Comparison of ENCODE assay signal across 8 cellular contexts in the genomic region with DNA sequence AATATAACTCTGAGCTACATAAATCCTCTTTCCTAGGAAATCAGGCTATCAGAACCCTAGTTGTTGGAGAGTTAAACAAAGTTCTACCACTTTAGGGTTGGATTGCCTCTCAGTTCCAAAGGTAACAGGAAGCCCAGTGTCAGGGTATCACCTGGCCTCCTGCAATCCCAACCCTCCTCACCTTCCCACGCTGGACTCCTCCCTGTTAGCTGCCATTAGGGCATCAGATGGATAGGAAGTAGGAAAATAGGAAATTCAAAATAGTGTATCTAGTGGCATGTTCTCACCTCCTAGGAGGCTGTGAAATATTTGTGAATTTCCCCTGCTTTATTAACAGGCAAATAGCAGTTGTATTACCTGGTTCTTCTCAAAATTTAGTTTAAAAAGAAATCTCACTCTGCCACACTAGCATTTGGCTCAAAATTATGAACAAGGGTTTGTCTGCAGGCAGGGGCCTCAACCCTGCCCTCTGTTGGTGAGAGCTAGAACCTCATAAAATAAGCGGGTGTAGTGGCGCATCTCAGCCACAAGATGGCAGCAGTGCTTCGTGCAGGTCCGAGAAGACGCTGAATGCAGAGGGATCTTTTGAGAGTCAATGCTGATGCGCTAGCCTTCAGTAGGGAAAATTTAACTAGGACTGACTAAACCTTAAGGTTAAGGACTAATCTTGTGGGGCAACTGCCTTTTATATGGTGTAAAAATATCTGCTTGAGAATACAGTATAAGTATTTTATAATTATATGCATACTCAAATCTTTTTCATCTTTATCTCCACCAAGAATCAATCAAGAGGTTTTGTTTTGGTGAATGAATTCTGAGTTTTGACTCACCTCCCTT.
A peak's percentile ranks its signal among the peaks of the same experiment; 100 is the strongest.
DNase-seq lines count a peak whose midpoint lies in the region; ATAC-seq and TF ChIP-seq lines count a peak whose summit lies in the region.

No MANE protein-coding gene starts in this region.

- no peak for TF ChIP-seq EP300 in SK-N-SH (IDR thresholded peaks at IDR 0.05; ENCODE audit: borderline replicate concordance in 1 of 2, low read depth in 1 of 2, low read length in 1 of 2)

- no peak overlapping the region for H3K9ac ChIP-seq in SK-N-SH

- H3K4me2 ChIP-seq in SK-N-SH, result no peak overlapping the region

- no peaks in the 10 kb centered on the region for H3K27me3 ChIP-seq in SK-N-SH (ENCODE audit: insufficient read depth)
- no peaks in the 10 kb centered on the region for H3K27me3 ChIP-seq in vagina

- H3K9me2 ChIP-seq in SK-N-SH, result no peaks in the 10 kb centered on the region

- peak; percentile 100 for TF ChIP-seq RAD21 in SK-N-SH (IDR thresholded peaks at IDR 0.05; ENCODE audit: low read length)

- POLR2A ChIA-PET in SK-N-SH (lab: Yijun Ruan, JAX), result no interaction called here

- peak; percentile 40 for DNase-seq in NCI-H1048 (lab: John Stamatoyannopoulos, UW)
- DNase-seq in SK-N-SH, result peak; percentile 67
- DNase-seq in activated naive CD4-positive, alpha-beta T cell treated with anti-CD3 and anti-CD28 coated beads, Interleukin-2, amount 10 ng/mL, durations not matched to agents 7 days and 5 days, result peak; percentile 75
- peak; percentile 49 to 94 (median 83) for DNase-seq in head of caudate nucleus
- DNase-seq in posterior vena cava (ENCODE audit: low spot score), result peak; percentile 87
- DNase-seq in vagina (ENCODE audit: extremely low spot score in 2 of 2), result no peak

- peaks cover 3% of the 10 kb centered on the region for H3F3A ChIP-seq in SK-N-SH (replicated peaks; ENCODE audit: insufficient read depth)

- peak; percentile 60 for ATAC-seq in HG02610 (IDR thresholded peaks at IDR 0.05; ENCODE audit: unreplicated experiment)

- no peak overlapping the region for H3K4me3 Mint-ChIP-seq in activated naive CD4-positive, alpha-beta T cell treated with anti-CD3 and anti-CD28 coated beads, Interleukin-2, amount 10 ng/mL, durations not matched to agents 7 days and 5 days

- peak overlapping the region; percentile 38; the same call in 1 of the 2 replicates for H2AFZ ChIP-seq in SK-N-SH (ENCODE audit: low read depth)

- no peak overlapping the region for H3K27ac Mint-ChIP-seq in activated naive CD4-positive, alpha-beta T cell treated with anti-CD3 and anti-CD28 coated beads, Interleukin-2, amount 10 ng/mL, durations not matched to agents 7 days and 5 days

- H3K9me3 ChIP-seq in SK-N-SH (no peaks in the 10 kb centered on the region), vagina (no peaks in the 10 kb centered on the region)

- H3K4me1 Mint-ChIP-seq in activated naive CD4-positive, alpha-beta T cell treated with anti-CD3 and anti-CD28 coated beads, Interleukin-2, amount 10 ng/mL, durations not matched to agents 7 days and 5 days, result no peaks in the 10 kb centered on the region

- no peaks in the 10 kb centered on the region for H4K20me1 ChIP-seq in SK-N-SH (ENCODE audit: insufficient read depth)

- H3K27me3 Mint-ChIP-seq in activated naive CD4-positive, alpha-beta T cell treated with anti-CD3 and anti-CD28 coated beads, Interleukin-2, amount 10 ng/mL, durations not matched to agents 7 days and 5 days, result peaks cover 13% of the 10 kb centered on the region

- TF ChIP-seq CTCF in GM12872 (IDR thresholded peaks at IDR 0.05; ENCODE audit: insufficient read depth, low read depth, low read length) (peak; percentile 100), SK-N-SH (IDR thresholded peaks at IDR 0.05) (peak; percentile 100), vagina (IDR thresholded peaks at IDR 0.05) (peak; percentile 99)

- H3K4me1 ChIP-seq in SK-N-SH (ENCODE audit: control insufficient read depth in 1 of 2, insufficient read depth in 2 of 2, low read depth in 1 of 2, low read length in 1 of 2), result peaks cover 0 to 5% of the 10 kb centered on the region in 2 experiments; a peak in 3 of 4 replicates
- H3K4me1 ChIP-seq in vagina, result no peaks in the 10 kb centered on the region

- no peaks in the 10 kb centered on the region for H3K36me3 Mint-ChIP-seq in activated naive CD4-positive, alpha-beta T cell treated with anti-CD3 and anti-CD28 coated beads, Interleukin-2, amount 10 ng/mL, durations not matched to agents 7 days and 5 days

- no peaks in the 10 kb centered on the region for H3K79me2 ChIP-seq in SK-N-SH (ENCODE audit: insufficient read depth)

- H3K27ac ChIP-seq in SK-N-SH (ENCODE audit: low read depth in 2 of 2, low read length in 1 of 2) (no peak overlapping the region), vagina (no peak overlapping the region)

- CTCF ChIA-PET in SK-N-SH (lab: Yijun Ruan, JAX), result interaction anchor here (0.6 to 5.1 kb wide), 60 partner anchors 8 to 953 kb away, joined by 3 to 54 read pairs (median 4); no protein-coding TSS in a partner anchor
- CTCF ChIA-PET in activated naive CD4-positive, alpha-beta T cell treated with anti-CD3 and anti-CD28 coated beads, Interleukin-2, amount 10 ng/mL, durations not matched to agents 7 days and 5 days (lab: Charles Lee), result interaction anchor here (0.6 to 4.1 kb wide), 24 partner anchors 9 to 1006 kb away, joined by 3 to 54 read pairs (median 4); no protein-coding TSS in a partner anchor

- TF ChIP-seq POLR2A in vagina (IDR thresholded peaks at IDR 0.05), result no peak

- H3K36me3 ChIP-seq in SK-N-SH (replicated peaks in 1 of 2; ENCODE audit: control insufficient read depth in 1 of 2, insufficient read depth in 2 of 2, low read length in 1 of 2) (no peaks in the 10 kb centered on the region), vagina (no peaks in the 10 kb centered on the region)

- intact Hi-C loops in head of caudate nucleus (cut with DNase I) (loop anchor here (5.0 kb wide), 1 partner anchor 770 kb away; no protein-coding TSS in a partner anchor), posterior vena cava (cut with DNase I) (loop anchor here (5.0 to 10.0 kb wide), 3 partner anchors 723 to 773 kb away; no protein-coding TSS in a partner anchor), vagina (cut with DNase I) (loop anchor here (10.0 kb wide), 1 partner anchor 773 kb away; no protein-coding TSS in a partner anchor)

- no peaks in the 10 kb centered on the region for H3K9me3 Mint-ChIP-seq in activated naive CD4-positive, alpha-beta T cell treated with anti-CD3 and anti-CD28 coated beads, Interleukin-2, amount 10 ng/mL, durations not matched to agents 7 days and 5 days

- 12% methylated on average over 7 of the region's 7 CpGs for WGBS in SK-N-SH (ENCODE audit: low lambda C conversion rate)

- H3K4me3 ChIP-seq in SK-N-SH (ENCODE audit: low read depth in 2 of 2, low read length in 1 of 2), result peak overlapping the region in 1 of 2 experiments; percentile 22; a peak in 1 of 4 replicates
- H3K4me3 ChIP-seq in vagina, result no peak overlapping the region

TF ChIP-seq in SK-N-SH, 30 proteins besides CTCF, POLR2A, EP300 and RAD21 (continues in another document):
- no peak for TF ChIP-seq JUND (IDR thresholded peaks at IDR 0.05)
- TF ChIP-seq SIN3A (IDR thresholded peaks at IDR 0.05; ENCODE audit: borderline replicate concordance, low read depth, low read length), result peak; percentile 30; the same call in 1 of the 2 replicates
- TF ChIP-seq NFIC (IDR thresholded peaks at IDR 0.05; ENCODE audit: borderline replicate concordance), result no peak
- TF ChIP-seq NRF1 (IDR thresholded peaks at IDR 0.05; ENCODE audit: low read depth, low read length), result peak; percentile 49
- TF ChIP-seq MXI1 (IDR thresholded peaks at IDR 0.05; ENCODE audit: low read depth, low read length), result no peak
- TF ChIP-seq ELF1 (IDR thresholded peaks at IDR 0.05), result no peak
- TF ChIP-seq PBX3 (IDR thresholded peaks at IDR 0.05), result no peak; the same call in 1 of the 2 replicates
- TF ChIP-seq IRF3 (IDR thresholded peaks at IDR 0.05; ENCODE audit: low read depth, low read length), result no peak
- TF ChIP-seq TCF12 (IDR thresholded peaks at IDR 0.05), result peak; percentile 6; the same call in 1 of the 2 replicates
- TF ChIP-seq ZBTB33 (IDR thresholded peaks at IDR 0.05; ENCODE audit: borderline replicate concordance, low read depth), result no peak
- TF ChIP-seq TAF1 (IDR thresholded peaks at IDR 0.05; ENCODE audit: borderline replicate concordance, low read depth, low read length), result no peak
- TF ChIP-seq, protein P1, sequence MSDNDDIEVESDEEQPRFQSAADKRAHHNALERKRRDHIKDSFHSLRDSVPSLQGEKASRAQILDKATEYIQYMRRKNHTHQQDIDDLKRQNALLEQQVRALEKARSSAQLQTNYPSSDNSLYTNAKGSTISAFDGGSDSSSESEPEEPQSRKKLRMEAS (IDR thresholded peaks at IDR 0.05; ENCODE audit: low read depth), result no peak
- no peak for TF ChIP-seq MEF2A (IDR thresholded peaks at IDR 0.05; ENCODE audit: borderline replicate concordance, low read depth)

Comparison
In these comparisons a context has a peak if more than half of its experiments do, and no peak if none do; other contexts are left out.
1. DNase-seq: peak in NCI-H1048 (single experiment), SK-N-SH (single experiment), activated naive CD4-positive, alpha-beta T cell treated with anti-CD3 and anti-CD28 coated beads, Interleukin-2, amount 10 ng/mL, durations not matched to agents 7 days and 5 days (single experiment), head of caudate nucleus (42 of 42) and posterior vena cava (single experiment); none in vagina (0 of 2).
2. Peak in every context shown above with its lines, with median percentiles within 50 percentile points of each other: CTCF ChIP-seq.